In genomic region chr6:76532647-76533046, GRCh38 we compare ENCODE assay signal across 9 cellular contexts.
"Had no signal": no experiment of that assay in that cellular context is flagged by ENCODE, and none has a peak within 500 bp of the region (broad histone marks: within the 10 kb centered on the region; RNA-seq: fewer than 3 reads in every experiment).

No MANE protein-coding gene starts in this region.

- H3K36me3 ChIP-seq: HAP-1 had no signal

- H3K4me1 ChIP-seq: HAP-1 had no signal

- ATAC-seq: HCT116, HepG2 had no signal

- H3K4me1 Mint-ChIP-seq: IgD-negative memory B cell had no signal

- H3K4me3 ChIP-seq: GM23248, HAP-1 had no signal

- DNase-seq: GM23248, GOT3, H7, KBM-7 had no signal

- H3K27ac Mint-ChIP-seq: IgD-negative memory B cell had no signal

- H3K36me3 Mint-ChIP-seq: IgD-negative memory B cell had no signal

- H3K4me3 Mint-ChIP-seq: IgD-negative memory B cell had no signal

- H3K9ac ChIP-seq: GM23248 had no signal

- H3K9me3 ChIP-seq: HAP-1 had no signal

- H3K27ac ChIP-seq: GM23248, HL-60 had no signal

- H2AFZ ChIP-seq: GM23248 had no signal
